8 cellular contexts compared by ENCODE assay signal in the genomic region with DNA sequence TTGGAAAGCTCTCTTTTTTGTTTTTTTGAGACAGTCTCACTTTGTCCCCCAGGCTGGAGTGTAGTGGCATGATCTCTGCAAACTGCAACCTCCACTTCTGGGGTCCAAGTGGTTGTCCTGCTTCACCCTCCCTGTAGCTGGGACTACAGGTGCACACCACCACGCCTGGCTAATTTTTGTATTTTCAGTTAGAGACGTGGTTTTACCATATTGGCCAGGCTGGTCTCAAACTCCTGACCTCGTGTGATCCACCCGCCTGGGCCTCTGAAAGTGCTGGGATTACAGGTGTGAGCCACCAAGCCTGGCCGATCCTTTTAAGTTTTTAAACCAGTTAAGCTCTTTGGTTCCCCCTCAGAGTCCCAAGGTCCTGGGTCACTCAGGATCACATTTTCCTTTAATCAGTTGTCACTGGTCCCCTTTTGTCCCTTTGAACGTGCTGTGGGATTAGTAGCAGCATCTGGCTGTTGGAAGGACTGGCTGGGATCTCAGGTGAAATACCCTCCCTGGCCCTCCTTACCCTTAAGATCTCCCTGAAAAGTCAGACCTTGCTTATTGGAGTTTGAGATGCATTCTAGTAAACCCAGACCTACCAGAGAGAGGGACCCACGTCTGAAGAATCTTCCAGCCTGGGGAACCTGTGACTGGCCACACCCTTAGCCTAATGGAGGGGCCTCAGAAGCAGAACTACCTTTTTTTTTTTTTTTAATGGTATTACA. TPM values are rescaled to one million over a fixed set of nuclear protein-coding genes. Genes with fewer than 3 reads are reported as not detected.
DNase-seq lines count a peak whose midpoint lies in the region; ATAC-seq and TF ChIP-seq lines count a peak whose summit lies in the region.

No MANE protein-coding gene starts in this region.

- ATAC-seq in GM19395 (IDR thresholded peaks at IDR 0.05; ENCODE audit: unreplicated experiment), result peak; percentile 44
- peak; percentile 30 for ATAC-seq in HG03460 (IDR thresholded peaks at IDR 0.05; ENCODE audit: unreplicated experiment)
- peak; percentile 47 to 72 for ATAC-seq in upper lobe of left lung (ENCODE audit: low FRiP score in 2 of 2)

- peaks cover 18% of the 10 kb centered on the region for H3K4me1 Mint-ChIP-seq in Calu3 (ENCODE audit: low read depth, unreplicated experiment)

- DNase-seq in Calu3 (peak; percentile 43), colonic mucosa (peak; percentile 77), upper lobe of left lung (peak in 1 of 2 donors; percentile 77)
- no peak for DNase-seq in central memory CD4-positive, alpha-beta T cell

- H3K4me2 ChIP-seq in SU-DHL-6 (ENCODE audit: low read depth, low read length, poor library complexity, severe bottlenecking), result no peak overlapping the region

- peak in 3 of 4 donors; percentile 33 to 78 (median 77) for TF ChIP-seq POLR2A in upper lobe of left lung (IDR thresholded peaks at IDR 0.05)

- H3K27me3 Mint-ChIP-seq in Calu3 (ENCODE audit: unreplicated experiment), result peaks cover 9% of the 10 kb centered on the region

- 66 to 69% methylated on average over 6 of the region's 7 CpGs for WGBS in mesodermal cell (ENCODE audit: insufficient coverage in 2 of 2), 2 experiments
- 20 to 32% methylated on average over 7 of the region's 7 CpGs for WGBS in upper lobe of left lung, 2 donors

- H3K4me1 ChIP-seq in colonic mucosa (peaks cover 2% of the 10 kb centered on the region), mesodermal cell (ENCODE audit: control insufficient read depth, insufficient read depth, low read length, poor library complexity, severe bottlenecking) (peaks cover 4% of the 10 kb centered on the region), upper lobe of left lung (peaks cover 19 to 57% (median 37%) of the 10 kb centered on the region in 4 donors)

- no peaks in the 10 kb centered on the region for H3K9me3 Mint-ChIP-seq in Calu3 (ENCODE audit: low read depth, unreplicated experiment)

- CTCF ChIA-PET in Calu3 (lab: Charles Lee), result interaction anchor here (0.7 to 3.1 kb wide), 8 partner anchors 20 to 125 kb away, joined by 3 to 20 read pairs (median 10); a partner anchor contains a TSS

- H3K4me3 ChIP-seq in SU-DHL-6 (ENCODE audit: insufficient read depth, low read length, poor library complexity, severe bottlenecking) (no peak overlapping the region), colonic mucosa (peak overlapping the region; percentile 66), mesodermal cell (ENCODE audit: extremely low read depth, insufficient read depth, low read length, poor library complexity, severe bottlenecking) (peak overlapping the region; percentile 94), upper lobe of left lung (peak overlapping the region in 3 of 4 donors; percentile 65 to 72 (median 67))

- no peaks in the 10 kb centered on the region for H3K9me3 ChIP-seq in SU-DHL-6 (ENCODE audit: insufficient read depth, low read length)
- H3K9me3 ChIP-seq in colonic mucosa, result no peaks in the 10 kb centered on the region
- no peaks in the 10 kb centered on the region for H3K9me3 ChIP-seq in mesodermal cell (ENCODE audit: control insufficient read depth, low read length)
- H3K9me3 ChIP-seq in upper lobe of left lung, result no peaks in the 10 kb centered on the region

- H3K36me3 Mint-ChIP-seq in Calu3 (ENCODE audit: insufficient read depth, unreplicated experiment), result peaks cover 4% of the 10 kb centered on the region

- H3K27ac ChIP-seq in SU-DHL-6 (ENCODE audit: low read depth, low read length) (peak overlapping the region; percentile 67), colonic mucosa (peak overlapping the region; percentile 99), mesodermal cell (ENCODE audit: low read depth, low read length, severe bottlenecking) (peak overlapping the region; percentile 100), upper lobe of left lung (peak overlapping the region; percentile 98 to 99 (median 98))

- no peak overlapping the region for H2AFZ ChIP-seq in SU-DHL-6 (ENCODE audit: low read depth, low read length, severe bottlenecking)

- TF ChIP-seq CTCF in Calu3 (IDR thresholded peaks at IDR 0.05; ENCODE audit: unreplicated experiment) (no peak), SU-DHL-6 (IDR thresholded peaks at IDR 0.05; ENCODE audit: insufficient read depth, low read length, poor library complexity, severe bottlenecking) (no peak), colonic mucosa (IDR thresholded peaks at IDR 0.05) (no peak), upper lobe of left lung (IDR thresholded peaks at IDR 0.05) (no peak)

- H3K9me2 ChIP-seq in SU-DHL-6 (replicated peaks; ENCODE audit: insufficient read depth, low read length), result no peaks in the 10 kb centered on the region

- H3K9ac ChIP-seq in SU-DHL-6 (ENCODE audit: low read length) (no peak overlapping the region), colonic mucosa (ENCODE audit: low read depth in 2 of 2, low read length in 2 of 2) (peak overlapping the region; percentile 54 to 100)

- no peak overlapping the region for H3K27ac Mint-ChIP-seq in Calu3 (ENCODE audit: unreplicated experiment)

- H4K20me1 ChIP-seq in SU-DHL-6 (ENCODE audit: low read depth, low read length), result peaks cover 39% of the 10 kb centered on the region

- peaks cover 44% of the 10 kb centered on the region for H3K36me3 ChIP-seq in SU-DHL-6 (ENCODE audit: low read length)
- peaks cover 9% of the 10 kb centered on the region for H3K36me3 ChIP-seq in colonic mucosa
- peaks cover 47% of the 10 kb centered on the region for H3K36me3 ChIP-seq in mesodermal cell (ENCODE audit: control insufficient read depth, insufficient read depth, low read length)
- peaks cover 36 to 54% (median 37%) of the 10 kb centered on the region in 4 donors for H3K36me3 ChIP-seq in upper lobe of left lung

- no peaks in the 10 kb centered on the region for H3K27me3 ChIP-seq in SU-DHL-6 (ENCODE audit: low read length)
- no peaks in the 10 kb centered on the region for H3K27me3 ChIP-seq in colonic mucosa
- H3K27me3 ChIP-seq in upper lobe of left lung, result no peaks in the 10 kb centered on the region

- no peak overlapping the region for H3K4me3 Mint-ChIP-seq in Calu3 (ENCODE audit: low read depth, unreplicated experiment)

- intact Hi-C loops in Calu3 (cut with micrococcal nuclease; ENCODE audit: unreplicated experiment), result loop anchor here (5.0 kb wide), 1 partner anchor 40 kb away; no protein-coding TSS in a partner anchor
- intact Hi-C loops in colonic mucosa (cut with DNase I), result loop anchor here (5.0 kb wide), 1 partner anchor 35 kb away; no protein-coding TSS in a partner anchor

- TSS peak; percentile 63 for BruUV-seq in Calu3 (replicated peaks; lab: Mats Ljungman, UMichigan)

- H3K79me2 ChIP-seq in SU-DHL-6 (ENCODE audit: insufficient read depth, low read length), result peaks cover 37% of the 10 kb centered on the region

- peak in 1 of 4 donors; percentile 40 for TF ChIP-seq EP300 in upper lobe of left lung (IDR thresholded peaks at IDR 0.05)

- H3F3A ChIP-seq in SU-DHL-6 (ENCODE audit: insufficient read depth), result peaks cover 72% of the 10 kb centered on the region

RNA-seq across cellular contexts. Expression of a gene that starts 8.1 kb away (rescaled TPM):
- total RNA-seq in Calu3 (2022) (8,437 and 9,950 TPM in 2 replicates), colonic mucosa (1,000 to 10,000 TPM; 4,716 to 6,071 TPM), upper lobe of left lung (over 10,000 TPM in 5 of 6 donors, 1,000 to 10,000 TPM in 1; 9,697 to 52,390 (median 19,698) TPM)
- 1,431 TPM for polyA plus RNA-seq in mesodermal cell (2013, experiment 1 of 2)
- polyA plus RNA-seq in mesodermal cell (2013, experiment 2 of 2), result 2,018 TPM

RNA-seq across cellular contexts. Expression of a gene that starts 18.0 kb away (rescaled TPM):
- total RNA-seq in Calu3 (2022) (47.8 and 53.6 TPM in 2 replicates), colonic mucosa (10 to 100 TPM; 59.2 to 84.1 TPM), upper lobe of left lung (100 to 1,000 TPM in 1 of 6 donors, 10 to 100 TPM in 5; 64.0 to 120 (median 88.8) TPM)
- 102 TPM for polyA plus RNA-seq in mesodermal cell (2013, experiment 1 of 2)
- polyA plus RNA-seq in mesodermal cell (2013, experiment 2 of 2), result 89.8 TPM

RNA-seq across cellular contexts. Expression of a gene that starts 51.2 kb away (rescaled TPM):
- total RNA-seq in Calu3 (2022) (166 and 169 TPM in 2 replicates), colonic mucosa (10 to 100 TPM; 27.3 to 31.1 TPM), upper lobe of left lung (100 to 1,000 TPM in 5 of 6 donors, 10 to 100 TPM in 1; 99.9 to 479 (median 131) TPM)
- 24.9 TPM for polyA plus RNA-seq in mesodermal cell (2013, experiment 1 of 2)
- polyA plus RNA-seq in mesodermal cell (2013, experiment 2 of 2), result 23.5 TPM
